ENCODE assay signal across 17 cellular contexts in the genomic region with DNA sequence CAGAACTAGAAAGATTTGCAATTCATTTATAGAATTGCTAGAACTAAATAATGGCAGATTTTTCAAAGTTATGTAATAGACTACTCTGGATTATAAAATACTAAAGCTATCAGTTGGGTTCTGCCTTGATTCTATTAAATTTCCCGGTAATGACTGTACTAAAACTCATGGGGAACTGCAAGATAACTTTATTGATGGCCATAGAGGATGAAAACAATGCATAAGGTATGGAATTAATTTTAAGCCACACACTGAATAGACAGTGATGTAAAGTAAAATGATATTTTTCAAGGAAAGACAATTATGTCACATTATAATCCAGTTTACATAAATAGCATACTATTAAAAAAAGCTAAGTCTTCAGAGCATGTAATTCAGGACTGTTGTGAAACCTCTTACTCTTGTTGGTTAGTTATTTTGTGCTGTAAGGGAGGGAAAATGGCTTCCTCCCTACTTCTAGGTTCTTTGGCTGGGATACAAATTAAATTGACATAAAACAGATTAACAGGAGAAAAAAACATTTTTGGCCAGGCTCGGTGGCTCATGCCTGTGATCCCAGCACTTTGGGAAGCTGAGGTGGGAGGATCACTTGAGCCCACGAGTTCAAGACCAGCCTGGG.
DNase-seq lines count a peak whose midpoint lies in the region; ATAC-seq and TF ChIP-seq lines count a peak whose summit lies in the region.
"Had no signal": no experiment of that assay in that cellular context is flagged by ENCODE, and none has a peak within 500 bp of the region (broad histone marks: within the 10 kb centered on the region; RNA-seq: fewer than 3 reads in every experiment).

No MANE protein-coding gene starts in this region.

- H3K27me3 ChIP-seq in BLaER1 (no peaks in the 10 kb centered on the region), GM23338 (ENCODE audit: insufficient read depth) (no peaks in the 10 kb centered on the region), mononuclear cell (ENCODE audit: insufficient read depth, low read length) (no peaks in the 10 kb centered on the region)
- H3K27me3 ChIP-seq: foreskin keratinocyte had no signal

- intact Hi-C loops in cardiac septum (cut with DNase I) = no loop called here

- H3K27me3 Mint-ChIP-seq in GM23338 (ENCODE audit: insufficient read depth, low read depth, poor library complexity) = peaks cover 2% of the 10 kb centered on the region
- no peaks in the 10 kb centered on the region for H3K27me3 Mint-ChIP-seq in activated CD4-positive, alpha-beta memory T cell treated with anti-CD3 and anti-CD28 coated beads, Interleukin-2, amount 10 ng/mL, durations not matched to agents 7 days and 5 days

- H3K4me3 ChIP-seq in BLaER1 (no peak overlapping the region), GM23338 (no peak overlapping the region), mononuclear cell (ENCODE audit: low read length) (peak overlapping the region; percentile 56)
- H3K4me3 ChIP-seq: left ventricle myocardium inferior had no signal

- no peaks in the 10 kb centered on the region for H3K9me3 Mint-ChIP-seq in GM23338
- no peaks in the 10 kb centered on the region for H3K9me3 Mint-ChIP-seq in activated CD4-positive, alpha-beta memory T cell treated with anti-CD3 and anti-CD28 coated beads, Interleukin-2, amount 10 ng/mL, durations not matched to agents 7 days and 5 days
- H3K9me3 Mint-ChIP-seq: nephron had no signal

- DNase-seq in GM23338 (ENCODE audit: low spot score) (no peak), cardiac septum (ENCODE audit: low spot score) (no peak), NCI-H2081 (lab: John Stamatoyannopoulos, UW) (no peak), MV-4-11 (lab: John Stamatoyannopoulos, UW) (no peak)
- no peak for DNase-seq in activated CD4-positive, alpha-beta memory T cell treated with anti-CD3 and anti-CD28 coated beads, Interleukin-2, amount 10 ng/mL, durations not matched to agents 7 days and 5 days
- DNase-seq: amygdala, C1 segment of cervical spinal cord, DND-41, foreskin keratinocyte, left ventricle myocardium inferior, NCI-H187 treated with DMSO at 0.1 percent for 48 hours, NCI-H510A treated with DMSO at 0.1 percent for 48 hours, OCI-M1 had no signal

- TF ChIP-seq CTCF in GM23338 (conservative IDR thresholded peaks at IDR 0.05; ENCODE audit: low read depth in 2 of 2) = no peak

- no peaks in the 10 kb centered on the region for H3F3A ChIP-seq in GM23338 (replicated peaks; ENCODE audit: low read depth)

- H4K20me1 ChIP-seq in BLaER1 (no peaks in the 10 kb centered on the region), GM23338 (replicated peaks; ENCODE audit: insufficient read depth) (no peaks in the 10 kb centered on the region)

- no peak for ATAC-seq in GM23338
- no peak for ATAC-seq in HG02884 (IDR thresholded peaks at IDR 0.05; ENCODE audit: unreplicated experiment)
- ATAC-seq: foreskin keratinocyte had no signal

- POLR2A ChIA-PET in activated CD4-positive, alpha-beta memory T cell treated with anti-CD3 and anti-CD28 coated beads, Interleukin-2, amount 10 ng/mL, durations not matched to agents 7 days and 5 days (lab: Charles Lee) = interaction anchor here (0.6 to 8.4 kb wide), 16 partner anchors 6 to 998 kb away, joined by 3 to 222 read pairs (median 9); partner anchors contain the start of genes AMIGO2, PCED1B, RPAP3 and SLC38A1

- H3K27ac ChIP-seq in BLaER1 = no peak overlapping the region
- no peak overlapping the region for H3K27ac ChIP-seq in GM23338 (ENCODE audit: low read depth)
- H3K27ac ChIP-seq: foreskin keratinocyte, left ventricle myocardium inferior had no signal

- H3K36me3 ChIP-seq in BLaER1 (peaks cover 4% of the 10 kb centered on the region), GM23338 (ENCODE audit: insufficient read depth) (no peaks in the 10 kb centered on the region)
- H3K36me3 ChIP-seq: left ventricle myocardium inferior had no signal

- H3K79me2 ChIP-seq in GM23338 (replicated peaks; ENCODE audit: insufficient read depth) = no peaks in the 10 kb centered on the region

- H3K4me3 Mint-ChIP-seq in GM23338 = no peak overlapping the region
- peak overlapping the region; percentile 85 for H3K4me3 Mint-ChIP-seq in activated CD4-positive, alpha-beta memory T cell treated with anti-CD3 and anti-CD28 coated beads, Interleukin-2, amount 10 ng/mL, durations not matched to agents 7 days and 5 days
- H3K4me3 Mint-ChIP-seq: nephron had no signal

- no peaks in the 10 kb centered on the region for H3K9me3 ChIP-seq in BLaER1
- H3K9me3 ChIP-seq in mononuclear cell (ENCODE audit: low read depth, low read length) = no peaks in the 10 kb centered on the region
- H3K9me3 ChIP-seq: left ventricle myocardium inferior had no signal

- H3K4me1 ChIP-seq in BLaER1 (peaks cover 67% of the 10 kb centered on the region), GM23338 (ENCODE audit: insufficient read depth) (no peaks in the 10 kb centered on the region; the same call in 1 of the 2 replicates), mononuclear cell (ENCODE audit: insufficient read depth, low read length) (peaks cover 67% of the 10 kb centered on the region)
- H3K4me1 ChIP-seq: foreskin keratinocyte, left ventricle myocardium inferior had no signal

- no peak overlapping the region for H3K27ac Mint-ChIP-seq in GM23338
- peak overlapping the region; percentile 90 for H3K27ac Mint-ChIP-seq in activated CD4-positive, alpha-beta memory T cell treated with anti-CD3 and anti-CD28 coated beads, Interleukin-2, amount 10 ng/mL, durations not matched to agents 7 days and 5 days

- H3K4me2 ChIP-seq in BLaER1 (peak overlapping the region; percentile 68), GM23338 (no peak overlapping the region)

- CTCF ChIA-PET in activated CD4-positive, alpha-beta memory T cell treated with anti-CD3 and anti-CD28 coated beads, Interleukin-2, amount 10 ng/mL, durations not matched to agents 7 days and 5 days (lab: Charles Lee) = interaction anchor here (0.7 to 2.9 kb wide), 6 partner anchors 8 to 184 kb away, joined by 3 to 11 read pairs (median 4); partner anchors contain the start of genes AMIGO2 and PCED1B

- H3K36me3 Mint-ChIP-seq in GM23338 (ENCODE audit: low read depth) = no peaks in the 10 kb centered on the region
- peaks cover 74% of the 10 kb centered on the region for H3K36me3 Mint-ChIP-seq in activated CD4-positive, alpha-beta memory T cell treated with anti-CD3 and anti-CD28 coated beads, Interleukin-2, amount 10 ng/mL, durations not matched to agents 7 days and 5 days (ENCODE audit: low read depth)

- no peaks in the 10 kb centered on the region for H3K9me2 ChIP-seq in GM23338 (ENCODE audit: insufficient read depth)

- no peak overlapping the region for H3K9ac ChIP-seq in BLaER1

- peak overlapping the region; percentile 28; the same call in 1 of the 2 replicates for H2AFZ ChIP-seq in GM23338

- H3K4me1 Mint-ChIP-seq in GM23338 = peaks cover 11% of the 10 kb centered on the region; the same call in 2 of the 3 replicates
- peaks cover 40% of the 10 kb centered on the region for H3K4me1 Mint-ChIP-seq in activated CD4-positive, alpha-beta memory T cell treated with anti-CD3 and anti-CD28 coated beads, Interleukin-2, amount 10 ng/mL, durations not matched to agents 7 days and 5 days

TF ChIP-seq in GM23338, 12 proteins besides CTCF, POLR2A, EP300 and RAD21 (continues in another document):
- TF ChIP-seq, protein P1, sequence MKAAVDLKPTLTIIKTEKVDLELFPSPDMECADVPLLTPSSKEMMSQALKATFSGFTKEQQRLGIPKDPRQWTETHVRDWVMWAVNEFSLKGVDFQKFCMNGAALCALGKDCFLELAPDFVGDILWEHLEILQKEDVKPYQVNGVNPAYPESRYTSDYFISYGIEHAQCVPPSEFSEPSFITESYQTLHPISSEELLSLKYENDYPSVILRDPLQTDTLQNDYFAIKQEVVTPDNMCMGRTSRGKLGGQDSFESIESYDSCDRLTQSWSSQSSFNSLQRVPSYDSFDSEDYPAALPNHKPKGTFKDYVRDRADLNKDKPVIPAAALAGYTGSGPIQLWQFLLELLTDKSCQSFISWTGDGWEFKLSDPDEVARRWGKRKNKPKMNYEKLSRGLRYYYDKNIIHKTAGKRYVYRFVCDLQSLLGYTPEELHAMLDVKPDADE (IDR thresholded peaks at IDR 0.05) = no peak
- TF ChIP-seq REST (IDR thresholded peaks at IDR 0.05; ENCODE audit: unreplicated experiment) = no peak
- TF ChIP-seq ZNF331 (CRISPR knock-in tag; IDR thresholded peaks at IDR 0.05; ENCODE audit: low read depth) = no peak
- no peak for TF ChIP-seq JUNB (IDR thresholded peaks at IDR 0.05; ENCODE audit: unreplicated experiment)
- no peak for TF ChIP-seq EZH2 (IDR thresholded peaks at IDR 0.05; ENCODE audit: low read depth, unreplicated experiment)
- no peak for TF ChIP-seq ZNF114 (CRISPR knock-in tag; IDR thresholded peaks at IDR 0.05)
